ENCODE assay signal across 12 cellular contexts in the genomic region with DNA sequence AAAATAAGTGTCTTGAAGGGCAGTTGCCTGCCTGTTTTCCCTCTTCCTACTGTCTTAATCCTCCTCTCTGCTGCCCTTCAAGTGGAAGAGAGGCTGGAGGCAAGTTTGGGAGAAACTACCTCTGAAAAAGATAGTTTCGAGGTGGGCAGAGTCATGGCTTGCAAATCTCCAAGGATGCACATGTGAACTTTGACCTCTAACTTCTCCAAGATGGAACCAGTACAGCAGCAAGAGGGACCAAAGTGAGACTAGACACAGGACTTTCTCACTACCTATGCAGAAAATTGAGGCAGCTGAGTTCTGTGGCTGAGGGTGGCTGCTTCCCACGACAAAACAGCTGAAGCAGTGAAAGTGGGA. TPM values are rescaled to one million over a fixed set of nuclear protein-coding genes. Genes with fewer than 3 reads are reported as not detected.
DNase-seq lines count a peak whose midpoint lies in the region; ATAC-seq and TF ChIP-seq lines count a peak whose summit lies in the region.
"Had no signal": no experiment of that assay in that cellular context is flagged by ENCODE, and none has a peak within 500 bp of the region (broad histone marks: within the 10 kb centered on the region; RNA-seq: fewer than 3 reads in every experiment).

No MANE protein-coding gene starts in this region.

- H3K9ac ChIP-seq in OCI-LY1 (ENCODE audit: low read length) (no peak overlapping the region; the same call in 1 of the 2 replicates), GM23248 (no peak overlapping the region)
- H3K9ac ChIP-seq: parathyroid adenoma had no signal

- no peaks in the 10 kb centered on the region for H3K27me3 ChIP-seq in CD8-positive, alpha-beta memory T cell (ENCODE audit: insufficient read depth, low read length, poor library complexity, severe bottlenecking)
- H3K27me3 ChIP-seq in OCI-LY1 (ENCODE audit: insufficient read depth, low read length): no peaks in the 10 kb centered on the region
- H3K27me3 ChIP-seq in esophagus squamous epithelium: peaks cover 0 to 68% (median 6%) of the 10 kb centered on the region in 4 donors
- H3K27me3 ChIP-seq in GM23248 (replicated peaks; ENCODE audit: insufficient read depth): 0 out of 2 replicates have a peak, but pooled peaks cover 5% of the 10 kb centered on the region

- CTCF ChIA-PET in CD8-positive, alpha-beta memory T cell (lab: Charles Lee): interaction anchor here (1.0 to 1.8 kb wide), 9 partner anchors 10 to 346 kb away, joined by 3 to 9 read pairs (median 3); partner anchors contain the start of genes GHDC, HSPB9, KAT2A and NKIRAS2

- ATAC-seq in effector memory CD8-positive, alpha-beta T cell (replicated peaks): no peak
- ATAC-seq: gastroesophageal sphincter had no signal

- H3K9me3 Mint-ChIP-seq in CD8-positive, alpha-beta memory T cell: no peaks in the 10 kb centered on the region
- no peaks in the 10 kb centered on the region for H3K9me3 Mint-ChIP-seq in effector memory CD8-positive, alpha-beta T cell

- H3K27ac ChIP-seq in CD8-positive, alpha-beta memory T cell (ENCODE audit: low read depth, low read length): no peak overlapping the region
- H3K27ac ChIP-seq in OCI-LY1 (ENCODE audit: low read depth, low read length, poor library complexity, severe bottlenecking) (no peak overlapping the region), esophagus squamous epithelium (no peak overlapping the region), GM23248 (no peak overlapping the region)
- H3K27ac ChIP-seq: cardiac muscle cell, gastroesophageal sphincter, parathyroid adenoma had no signal

- TF ChIP-seq CTCF in OCI-LY1 (IDR thresholded peaks at IDR 0.05; ENCODE audit: low read length) (no peak), esophagus squamous epithelium (IDR thresholded peaks at IDR 0.05) (no peak)

- H2AFZ ChIP-seq in OCI-LY1 (ENCODE audit: low read length): no peak overlapping the region
- H2AFZ ChIP-seq in GM23248: no peak overlapping the region

- POLR2A ChIA-PET in CD8-positive, alpha-beta memory T cell (lab: Charles Lee): interaction anchor here (0.6 to 1.2 kb wide), 2 partner anchors 16 to 93 kb away, joined by 3 to 4 read pairs; no protein-coding TSS in a partner anchor

- peaks cover 13 to 20% of the 10 kb centered on the region in 2 donors for H3K27me3 Mint-ChIP-seq in CD8-positive, alpha-beta memory T cell
- H3K27me3 Mint-ChIP-seq in effector memory CD8-positive, alpha-beta T cell: peaks cover 0 to 27% of the 10 kb centered on the region in 2 donors

- no peaks in the 10 kb centered on the region for H3K9me3 ChIP-seq in CD8-positive, alpha-beta memory T cell (ENCODE audit: low read length)
- H3K9me3 ChIP-seq in OCI-LY1 (ENCODE audit: low read length) (no peaks in the 10 kb centered on the region), esophagus squamous epithelium (no peaks in the 10 kb centered on the region), GM23248 (ENCODE audit: low read depth) (no peaks in the 10 kb centered on the region)
- H3K9me3 ChIP-seq: gastroesophageal sphincter had no signal

- no peaks in the 10 kb centered on the region for H3K36me3 ChIP-seq in CD8-positive, alpha-beta memory T cell (ENCODE audit: insufficient read depth, low read length)
- H3K36me3 ChIP-seq in OCI-LY1 (ENCODE audit: insufficient read depth, low read length): no peaks in the 10 kb centered on the region
- no peaks in the 10 kb centered on the region for H3K36me3 ChIP-seq in esophagus squamous epithelium
- H3K36me3 ChIP-seq in GM23248 (ENCODE audit: low read depth): no peaks in the 10 kb centered on the region
- H3K36me3 ChIP-seq: cardiac muscle cell, gastroesophageal sphincter had no signal

- peak overlapping the region in 3 of 8 donors; percentile 32 to 93 (median 75) for H3K27ac Mint-ChIP-seq in CD8-positive, alpha-beta memory T cell
- H3K27ac Mint-ChIP-seq in effector memory CD8-positive, alpha-beta T cell: no peak overlapping the region

- H4K20me1 ChIP-seq in OCI-LY1 (ENCODE audit: insufficient read depth, low read length) (no peaks in the 10 kb centered on the region), GM23248 (ENCODE audit: insufficient read depth) (no peaks in the 10 kb centered on the region)

- H3K9me2 ChIP-seq in OCI-LY1 (ENCODE audit: low read depth, low read length): no peaks in the 10 kb centered on the region
- no peaks in the 10 kb centered on the region for H3K9me2 ChIP-seq in GM23248 (ENCODE audit: insufficient read depth)

- H3K79me2 ChIP-seq in OCI-LY1 (ENCODE audit: insufficient read depth, low read length) (no peaks in the 10 kb centered on the region), GM23248 (ENCODE audit: insufficient read depth) (no peaks in the 10 kb centered on the region)
- H3K79me2 ChIP-seq: parathyroid adenoma had no signal

- TF ChIP-seq POLR2A in esophagus squamous epithelium (IDR thresholded peaks at IDR 0.05): no peak

- H3K4me3 ChIP-seq in CD8-positive, alpha-beta memory T cell (ENCODE audit: low read length): no peak overlapping the region
- H3K4me3 ChIP-seq in OCI-LY1 (ENCODE audit: low read depth, low read length, poor library complexity, severe bottlenecking) (no peak overlapping the region), esophagus squamous epithelium (no peak overlapping the region), GM23248 (no peak overlapping the region)
- H3K4me3 ChIP-seq: smooth muscle cell had no signal

- H3F3A ChIP-seq in OCI-LY1 (ENCODE audit: insufficient read depth, low read length) (no peaks in the 10 kb centered on the region), GM23248 (ENCODE audit: insufficient read depth) (no peaks in the 10 kb centered on the region)

- H3K4me3 Mint-ChIP-seq in CD8-positive, alpha-beta memory T cell: peak overlapping the region in 5 of 7 donors; percentile 41 to 87 (median 55)
- peak overlapping the region; percentile 73 to 75 for H3K4me3 Mint-ChIP-seq in effector memory CD8-positive, alpha-beta T cell

- H3K4me1 Mint-ChIP-seq in CD8-positive, alpha-beta memory T cell: peaks cover 39 to 59% (median 42%) of the 10 kb centered on the region in 3 donors
- peaks cover 31 to 36% of the 10 kb centered on the region in 2 donors for H3K4me1 Mint-ChIP-seq in effector memory CD8-positive, alpha-beta T cell (ENCODE audit: low read depth in 2 of 2)

- peaks cover 0 to 3% (median 0%) of the 10 kb centered on the region in 3 donors for H3K36me3 Mint-ChIP-seq in CD8-positive, alpha-beta memory T cell
- peaks cover 20% of the 10 kb centered on the region for H3K36me3 Mint-ChIP-seq in effector memory CD8-positive, alpha-beta T cell (ENCODE audit: insufficient read depth)

- no peak for DNase-seq in CD8-positive, alpha-beta memory T cell
- no peak for DNase-seq in effector memory CD8-positive, alpha-beta T cell
- DNase-seq in esophagus squamous epithelium (lab: John Stamatoyannopoulos, UW) (no peak), UCSD-AML1 (lab: John Stamatoyannopoulos, UW; ENCODE audit: unreplicated experiment) (no peak), GM23248 (no peak)

- H3K4me2 ChIP-seq in OCI-LY1 (ENCODE audit: low read length): peak overlapping the region; percentile 83
- H3K4me2 ChIP-seq in GM23248 (ENCODE audit: unreplicated experiment): no peak overlapping the region

- peaks cover 44% of the 10 kb centered on the region for H3K4me1 ChIP-seq in CD8-positive, alpha-beta memory T cell (ENCODE audit: insufficient read depth, low read length)
- H3K4me1 ChIP-seq in OCI-LY1 (ENCODE audit: insufficient read depth, low read length, severe bottlenecking) (peaks cover 36% of the 10 kb centered on the region), esophagus squamous epithelium (peaks cover 25 to 50% (median 29%) of the 10 kb centered on the region in 3 donors), GM23248 (ENCODE audit: insufficient read depth) (peaks cover 11% of the 10 kb centered on the region; the same call in 1 of the 2 replicates)

- intact Hi-C loops in esophagus squamous epithelium (cut with DNase I): no loop called here

- 82 to 85% methylated on average over 2 of the region's 2 CpGs for WGBS in esophagus squamous epithelium, 2 donors
- WGBS in GM23248 (ENCODE audit: low coverage in 1 of 2, low lambda C conversion rate in 2 of 2, missing lambda C conversion rate in 2 of 2), 2 experiments: 93 to 97% methylated on average over 2 of the region's 2 CpGs

- in situ Hi-C loops in GM23248 (cut with MboI): no loop called here

RNA-seq across cellular contexts. Expression of gene KCNH4, which starts 0.9 kb away (rescaled TPM):
- total RNA-seq in CD8-positive, alpha-beta memory T cell: 1 to 10 TPM; 1.5 to 1.7 TPM
- polyA plus RNA-seq in CD8-positive, alpha-beta memory T cell: not detected
- under 1 TPM in 2 of 4 donors, not detected in 2; under 0.01 to 0.09 TPM for total RNA-seq in esophagus squamous epithelium
- not detected in 2 replicates for total RNA-seq in GM23248 (2014; rRNA removed; shearing (Covaris generic))
- not detected in 2 replicates for polyA plus RNA-seq in GM23248 (2016; fragmentation: Nextera tagmentation; extraction: Ambion mirVana)
- total RNA-seq: cardiac muscle cell, smooth muscle cell had no signal
- polyA plus RNA-seq: cardiac muscle cell, CD14-positive monocyte, keratinocyte, smooth muscle cell had no signal

RNA-seq across cellular contexts. Expression of gene HCRT, which starts 3.4 kb away (rescaled TPM):
- not detected for total RNA-seq in CD8-positive, alpha-beta memory T cell
- not detected for polyA plus RNA-seq in CD8-positive, alpha-beta memory T cell
- not detected for total RNA-seq in esophagus squamous epithelium
- not detected in 2 replicates for total RNA-seq in GM23248 (2014; rRNA removed; shearing (Covaris generic))
- polyA plus RNA-seq in GM23248 (2016; fragmentation: Nextera tagmentation; extraction: Ambion mirVana): not detected in 2 replicates
- total RNA-seq: gastroesophageal sphincter, smooth muscle cell had no signal
- polyA plus RNA-seq: cardiac muscle cell, CD14-positive monocyte, keratinocyte, smooth muscle cell had no signal

RNA-seq across cellular contexts. Expression of gene GHDC, which starts 12.5 kb away (rescaled TPM):
- 10 to 100 TPM; 18.4 to 21.7 TPM for total RNA-seq in CD8-positive, alpha-beta memory T cell
- 23.1 TPM for polyA plus RNA-seq in CD8-positive, alpha-beta memory T cell
- 10 to 100 TPM in 2 of 4 donors, 1 to 10 TPM in 2; 5.5 to 22.0 (median 13.1) TPM for total RNA-seq in esophagus squamous epithelium
- total RNA-seq in GM23248 (2014; rRNA removed; shearing (Covaris generic)): 25.0 and 27.6 TPM in 2 replicates
- 11.1 and 13.0 TPM in 2 replicates for polyA plus RNA-seq in GM23248 (2016; fragmentation: Nextera tagmentation; extraction: Ambion mirVana)

RNA-seq across cellular contexts. Expression of gene RAB5C, which starts 27.0 kb away (rescaled TPM):
- 10 to 100 TPM; 61.3 to 64.3 TPM for total RNA-seq in CD8-positive, alpha-beta memory T cell
- polyA plus RNA-seq in CD8-positive, alpha-beta memory T cell: 86.0 TPM
- total RNA-seq in esophagus squamous epithelium: 100 to 1,000 TPM in 1 of 4 donors, 10 to 100 TPM in 3; 68.5 to 107 (median 78.6) TPM
- 97.5 and 128 TPM in 2 replicates for total RNA-seq in GM23248 (2014; rRNA removed; shearing (Covaris generic))
- polyA plus RNA-seq in GM23248 (2016; fragmentation: Nextera tagmentation; extraction: Ambion mirVana): 123 and 124 TPM in 2 replicates

RNA-seq across cellular contexts. Expression of gene HSPB9, which starts 59.2 kb away (rescaled TPM):
- under 1 TPM; 0.11 to 0.15 TPM for total RNA-seq in CD8-positive, alpha-beta memory T cell
- polyA plus RNA-seq in CD8-positive, alpha-beta memory T cell: not detected
- total RNA-seq in esophagus squamous epithelium: not detected
- total RNA-seq in GM23248 (2014; rRNA removed; shearing (Covaris generic)): not detected in 2 replicates
- 0.34 TPM in 1 of 2 replicates, not detected in the other for polyA plus RNA-seq in GM23248 (2016; fragmentation: Nextera tagmentation; extraction: Ambion mirVana)
- total RNA-seq: gastroesophageal sphincter, smooth muscle cell had no signal
- polyA plus RNA-seq: CD14-positive monocyte, keratinocyte had no signal
